ENCODE assay signal across 25 cellular contexts in genomic region chr7:54080525-54080924, GRCh38.
DNase-seq lines count a peak whose midpoint lies in the region; ATAC-seq, FAIRE-seq and TF ChIP-seq lines count a peak whose summit lies in the region.
"Had no signal": no experiment of that assay in that cellular context is flagged by ENCODE, and none has a peak within 500 bp of the region (broad histone marks: within the 10 kb centered on the region; RNA-seq: fewer than 3 reads in every experiment).

No MANE protein-coding gene starts in this region.

- peak; percentile 92 for DNase-seq in SK-N-DZ (ENCODE audit: low spot score)
- DNase-seq in hypothalamus (lab: John Stamatoyannopoulos, UW) = no peak
- no peak for DNase-seq in DMS53 treated with DMSO at 0.1 percent for 48 hours (lab: John Stamatoyannopoulos, UW; ENCODE audit: unreplicated experiment)
- no peak for DNase-seq in activated naive CD4-positive, alpha-beta T cell treated with anti-CD3 and anti-CD28 coated beads, Interleukin-2, amount 50 U/mL, for 16 hours
- DNase-seq in pancreas = no peak
- DNase-seq: 8988T; ACHN; Caco-2; Calu3; CD4-positive, alpha-beta T cell; CD8-positive, alpha-beta T cell; DMS79; DND-41; EL; GDM1 had no signal

- H3K9ac ChIP-seq in parathyroid adenoma = no peak overlapping the region
- H3K9ac ChIP-seq: BLaER1 treated with 17β-estradiol and CSF1 and Interleukin-3, amounts not matched to agents 10 nM and 100 nM had no signal

- no peak overlapping the region for H3K27ac ChIP-seq in parathyroid adenoma
- H3K27ac ChIP-seq in pancreas = no peak overlapping the region
- H3K27ac ChIP-seq: C4-2B had no signal

- no peak overlapping the region for H3K4me2 ChIP-seq in parathyroid adenoma (ENCODE audit: low read length)

- H3K36me3 ChIP-seq in parathyroid adenoma (ENCODE audit: control insufficient read depth, insufficient read depth, low read length) (no peaks in the 10 kb centered on the region), pancreas (no peaks in the 10 kb centered on the region)
- H3K36me3 ChIP-seq: BLaER1 treated with 17β-estradiol and CSF1 and Interleukin-3, amounts not matched to agents 10 nM and 100 nM had no signal

- 46 to 48% methylated on average over 2 of the region's 2 CpGs for WGBS in pancreas, 2 donors

- TF ChIP-seq CTCF in parathyroid adenoma (IDR thresholded peaks at IDR 0.05) = no peak
- TF ChIP-seq CTCF in pancreas (IDR thresholded peaks at IDR 0.05) = no peak

- H2AFZ ChIP-seq in parathyroid adenoma = peak overlapping the region; percentile 57

- peaks cover 3% of the 10 kb centered on the region for H3K4me1 ChIP-seq in parathyroid adenoma
- no peaks in the 10 kb centered on the region for H3K4me1 ChIP-seq in pancreas
- H3K4me1 ChIP-seq: Caco-2 had no signal

- no peak for FAIRE-seq in pancreas (lab: Jason Lieb, UNC)
- FAIRE-seq: A204.1, D721Med, GM12878, GM12892, GM18507, GM19239 had no signal

- intact Hi-C loops in pancreas (cut with DNase I) = no loop called here

- no peak overlapping the region for H3K4me3 ChIP-seq in parathyroid adenoma (ENCODE audit: low read depth, low read length)
- H3K4me3 ChIP-seq in pancreas = no peak overlapping the region
- H3K4me3 ChIP-seq: BLaER1 treated with 17β-estradiol and CSF1 and Interleukin-3, amounts not matched to agents 10 nM and 100 nM; GM12878 had no signal

- no peaks in the 10 kb centered on the region for H3K79me2 ChIP-seq in parathyroid adenoma

- H3K27me3 ChIP-seq in parathyroid adenoma (ENCODE audit: control insufficient read depth, insufficient read depth, low read length) (no peaks in the 10 kb centered on the region), pancreas (no peaks in the 10 kb centered on the region)
- H3K27me3 ChIP-seq: BLaER1 treated with 17β-estradiol and CSF1 and Interleukin-3, amounts not matched to agents 10 nM and 100 nM had no signal

- no peaks in the 10 kb centered on the region for H3K9me3 ChIP-seq in parathyroid adenoma (ENCODE audit: control insufficient read depth, low read length)
- H3K9me3 ChIP-seq in pancreas = no peaks in the 10 kb centered on the region
- H3K9me3 ChIP-seq: BLaER1 treated with 17β-estradiol and CSF1 and Interleukin-3, amounts not matched to agents 10 nM and 100 nM; Caco-2 had no signal

- ATAC-seq in SK-N-SH treated with all-trans-retinoic acid at 6 μM for 48 hours (no peak; the same call in 2 of the 3 replicates), pancreas (no peak)
- ATAC-seq: CD8-positive, alpha-beta T cell; GM12878 had no signal

TF ChIP-seq in SK-N-SH treated with all-trans-retinoic acid at 6 μM for 48 hours, 23 proteins besides CTCF, POLR2A, EP300 and RAD21:
- TF ChIP-seq POU6F1 (CRISPR knock-in tag; IDR thresholded peaks at IDR 0.05; ENCODE audit: borderline replicate concordance, low read depth) (no peak), TSHZ2 (CRISPR knock-in tag; IDR thresholded peaks at IDR 0.05) (peak; percentile 58; the same call in 1 of the 2 replicates), TCF4 (CRISPR knock-in tag; IDR thresholded peaks at IDR 0.05; ENCODE audit: borderline replicate concordance) (peak; percentile 74; the same call in 1 of the 2 replicates)
